Comparison of ENCODE assay signal across 7 cellular contexts in the genomic region with DNA sequence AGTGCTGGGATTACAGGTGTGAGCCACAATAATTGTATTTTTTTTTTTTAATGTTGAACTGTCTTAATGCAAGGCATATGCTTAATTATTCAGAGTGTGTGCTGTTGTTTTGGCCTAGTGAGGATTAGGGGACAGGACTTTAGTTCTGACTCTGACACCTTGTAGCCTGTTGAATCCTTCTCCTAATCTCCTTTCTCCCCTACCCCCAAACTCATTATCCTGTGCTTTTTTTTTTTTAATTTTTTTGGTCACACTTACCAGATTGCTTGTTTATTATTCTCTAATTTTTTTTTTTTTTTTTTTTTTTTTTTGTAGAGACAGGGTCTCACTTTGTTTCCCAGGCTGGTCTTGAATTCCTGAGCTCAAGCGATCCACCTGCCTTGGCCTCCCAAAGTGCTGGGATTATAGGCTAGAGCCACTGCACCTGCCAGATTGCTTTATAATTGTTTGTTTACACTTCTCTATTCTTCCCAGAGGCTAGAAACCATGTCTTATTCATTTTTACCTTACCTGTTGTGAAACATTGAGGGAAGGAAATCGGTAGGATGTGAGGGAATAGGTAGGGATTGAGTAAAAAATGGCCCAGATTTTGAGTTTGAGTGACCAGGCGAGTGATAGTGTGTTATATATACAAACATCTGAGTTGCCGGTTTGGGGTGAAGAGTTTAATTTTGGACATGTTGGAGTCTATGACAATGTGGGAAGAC. TPM values are rescaled to one million over a fixed set of nuclear protein-coding genes. Genes with fewer than 3 reads are reported as not detected.
A peak's percentile ranks its signal among the peaks of the same experiment; 100 is the strongest.
DNase-seq lines count a peak whose midpoint lies in the region; ATAC-seq and TF ChIP-seq lines count a peak whose summit lies in the region.

No MANE protein-coding gene starts in this region.

- H3K4me3 Mint-ChIP-seq in Calu3 (ENCODE audit: low read depth, unreplicated experiment) = peak overlapping the region; percentile 18
- H3K4me3 Mint-ChIP-seq in activated naive CD8-positive, alpha-beta T cell treated with anti-CD3 and anti-CD28 coated beads, Interleukin-2, amount 50 U/mL, for 24 hours = no peak overlapping the region
- peak overlapping the region in 1 of 8 donors; percentile 46 for H3K4me3 Mint-ChIP-seq in naive B cell
- H3K4me3 Mint-ChIP-seq in activated CD4-positive, alpha-beta T cell treated with anti-CD3 and anti-CD28 coated beads, Interleukin-2, amount 10 ng/mL, durations not matched to agents 7 days and 5 days = no peak overlapping the region

- CTCF ChIA-PET in Calu3 (lab: Charles Lee) = interaction anchor here (1.4 to 1.7 kb wide), 2 partner anchors 31 to 101 kb away, joined by 3 to 6 read pairs; no protein-coding TSS in a partner anchor
- CTCF ChIA-PET in activated CD4-positive, alpha-beta T cell treated with anti-CD3 and anti-CD28 coated beads, Interleukin-2, amount 10 ng/mL, durations not matched to agents 7 days and 5 days (lab: Charles Lee) = interaction anchor here (1.1 to 2.6 kb wide), 6 partner anchors 13 to 47 kb away, joined by 3 to 9 read pairs (median 6); no protein-coding TSS in a partner anchor

- H3K36me3 Mint-ChIP-seq in Calu3 (ENCODE audit: insufficient read depth, unreplicated experiment) (peaks cover 6% of the 10 kb centered on the region), naive B cell (peaks cover 0 to 8% of the 10 kb centered on the region in 2 donors)
- peaks cover 10% of the 10 kb centered on the region for H3K36me3 Mint-ChIP-seq in activated naive CD8-positive, alpha-beta T cell treated with anti-CD3 and anti-CD28 coated beads, Interleukin-2, amount 50 U/mL, for 24 hours (ENCODE audit: low read depth)
- peaks cover 18% of the 10 kb centered on the region for H3K36me3 Mint-ChIP-seq in activated CD4-positive, alpha-beta T cell treated with anti-CD3 and anti-CD28 coated beads, Interleukin-2, amount 10 ng/mL, durations not matched to agents 7 days and 5 days (ENCODE audit: low read depth)

- DNase-seq in Calu3 (no peak), NCI-H1105 treated with DMSO at 0.1 percent for 48 hours (lab: John Stamatoyannopoulos, UW) (peak; percentile 29), naive B cell (no peak), COLO668 (lab: John Stamatoyannopoulos, UW; ENCODE audit: unreplicated experiment) (no peak)
- DNase-seq in activated naive CD8-positive, alpha-beta T cell treated with anti-CD3 and anti-CD28 coated beads, Interleukin-2, amount 50 U/mL, for 24 hours = no peak
- DNase-seq in activated CD4-positive, CD25-positive, alpha-beta regulatory T cell treated with anti-CD3 and anti-CD28 coated beads, Interleukin-2, amount 50 U/mL, for 72 hours = no peak
- DNase-seq in activated CD4-positive, alpha-beta T cell treated with anti-CD3 and anti-CD28 coated beads, Interleukin-2, amount 10 ng/mL, durations not matched to agents 7 days and 5 days = no peak

- POLR2A ChIA-PET in activated CD4-positive, alpha-beta T cell treated with anti-CD3 and anti-CD28 coated beads, Interleukin-2, amount 10 ng/mL, durations not matched to agents 7 days and 5 days (lab: Charles Lee) = no interaction called here

- ATAC-seq in activated naive CD8-positive, alpha-beta T cell treated with anti-CD3 and anti-CD28 coated beads, Interleukin-2, amount 50 U/mL, for 24 hours = no peak
- no peak for ATAC-seq in naive B cell (ENCODE audit: low read depth in 2 of 2)

- no peak for TF ChIP-seq CTCF in Calu3 (IDR thresholded peaks at IDR 0.05; ENCODE audit: unreplicated experiment)

- BruUV-seq in Calu3 (replicated peaks; lab: Mats Ljungman, UMichigan) = no TSS peak

- H3K27ac Mint-ChIP-seq in Calu3 (ENCODE audit: unreplicated experiment) = peak overlapping the region; percentile 64
- H3K27ac Mint-ChIP-seq in activated naive CD8-positive, alpha-beta T cell treated with anti-CD3 and anti-CD28 coated beads, Interleukin-2, amount 50 U/mL, for 24 hours = peak overlapping the region; percentile 81
- H3K27ac Mint-ChIP-seq in naive B cell = peak overlapping the region in 4 of 6 donors; percentile 1 to 69 (median 54)
- H3K27ac Mint-ChIP-seq in activated CD4-positive, alpha-beta T cell treated with anti-CD3 and anti-CD28 coated beads, Interleukin-2, amount 10 ng/mL, durations not matched to agents 7 days and 5 days = no peak overlapping the region

- H3K4me1 Mint-ChIP-seq in Calu3 (ENCODE audit: low read depth, unreplicated experiment) = peaks cover 18% of the 10 kb centered on the region
- peaks cover 37% of the 10 kb centered on the region for H3K4me1 Mint-ChIP-seq in activated naive CD8-positive, alpha-beta T cell treated with anti-CD3 and anti-CD28 coated beads, Interleukin-2, amount 50 U/mL, for 24 hours
- peaks cover 25 to 41% (median 30%) of the 10 kb centered on the region in 3 donors for H3K4me1 Mint-ChIP-seq in naive B cell
- H3K4me1 Mint-ChIP-seq in activated CD4-positive, alpha-beta T cell treated with anti-CD3 and anti-CD28 coated beads, Interleukin-2, amount 10 ng/mL, durations not matched to agents 7 days and 5 days = peaks cover 25% of the 10 kb centered on the region

- H3K27me3 Mint-ChIP-seq in Calu3 (ENCODE audit: unreplicated experiment) = no peaks in the 10 kb centered on the region
- H3K27me3 Mint-ChIP-seq in activated naive CD8-positive, alpha-beta T cell treated with anti-CD3 and anti-CD28 coated beads, Interleukin-2, amount 50 U/mL, for 24 hours = no peaks in the 10 kb centered on the region
- no peaks in the 10 kb centered on the region for H3K27me3 Mint-ChIP-seq in naive B cell
- no peaks in the 10 kb centered on the region for H3K27me3 Mint-ChIP-seq in activated CD4-positive, alpha-beta T cell treated with anti-CD3 and anti-CD28 coated beads, Interleukin-2, amount 10 ng/mL, durations not matched to agents 7 days and 5 days

- no peaks in the 10 kb centered on the region for H3K9me3 Mint-ChIP-seq in Calu3 (ENCODE audit: low read depth, unreplicated experiment)
- no peaks in the 10 kb centered on the region for H3K9me3 Mint-ChIP-seq in activated naive CD8-positive, alpha-beta T cell treated with anti-CD3 and anti-CD28 coated beads, Interleukin-2, amount 50 U/mL, for 24 hours
- peaks cover 0 to 1% (median 0%) of the 10 kb centered on the region in 7 donors for H3K9me3 Mint-ChIP-seq in naive B cell
- H3K9me3 Mint-ChIP-seq in activated CD4-positive, alpha-beta T cell treated with anti-CD3 and anti-CD28 coated beads, Interleukin-2, amount 10 ng/mL, durations not matched to agents 7 days and 5 days = no peaks in the 10 kb centered on the region

- intact Hi-C loops in Calu3 (cut with micrococcal nuclease; ENCODE audit: unreplicated experiment) = no loop called here

RNA-seq across cellular contexts. Expression of a gene that starts 32.2 kb away (rescaled TPM):
- 22.8 and 24.5 TPM in 2 replicates for total RNA-seq in Calu3 (2022)
- polyA plus RNA-seq in naive B cell (ENCODE audit: low read depth in 6 of 6) = 10 to 100 TPM; 13.4 to 26.7 (median 18.1) TPM
- total RNA-seq in activated CD4-positive, alpha-beta T cell treated with anti-CD3 and anti-CD28 coated beads, Interleukin-2, amount 10 ng/mL, durations not matched to agents 7 days and 5 days = 10 to 100 TPM; 28.9 to 30.4 TPM
